Comparison of ENCODE assay signal across 8 cellular contexts in the genomic region with DNA sequence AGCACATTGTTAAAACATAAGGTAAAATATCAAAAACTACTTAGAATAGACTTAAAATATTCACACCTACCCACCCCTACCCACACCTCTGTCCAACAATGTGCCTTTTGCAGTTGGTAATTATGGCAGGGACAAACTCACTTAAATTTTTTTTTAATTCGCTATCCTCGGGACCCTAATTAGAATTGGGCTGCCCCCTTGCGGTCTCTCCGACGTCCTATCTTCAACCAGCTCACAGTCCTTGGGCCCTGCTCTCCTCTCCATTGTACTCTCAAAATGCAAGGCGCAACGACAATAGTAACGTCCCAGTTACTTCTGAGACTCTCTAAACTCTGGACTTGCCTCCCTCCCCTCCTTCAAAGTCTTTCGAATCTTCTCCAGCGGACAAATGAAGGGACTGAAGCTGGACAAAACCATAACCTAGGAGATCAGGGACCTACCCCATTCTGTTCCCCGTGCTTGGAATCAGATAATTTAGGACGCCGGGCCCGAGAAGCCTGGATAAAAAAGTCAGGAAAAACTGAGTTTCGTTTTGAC. TPM values are rescaled to one million over a fixed set of nuclear protein-coding genes. Genes with fewer than 3 reads are reported as not detected.
A peak's percentile ranks its signal among the peaks of the same experiment; 100 is the strongest.
DNase-seq lines count a peak whose midpoint lies in the region; ATAC-seq, FAIRE-seq and TF ChIP-seq lines count a peak whose summit lies in the region.

No MANE protein-coding gene starts in this region.

- no peaks in the 10 kb centered on the region for H3K79me2 ChIP-seq in keratinocyte (ENCODE audit: control insufficient read depth, insufficient read depth, low read length)

- H3K9me3 ChIP-seq in keratinocyte (ENCODE audit: control insufficient read depth, low read depth, low read length) (no peaks in the 10 kb centered on the region), spleen (no peaks in the 10 kb centered on the region)

- peak overlapping the region; percentile 93 for H3K4me2 ChIP-seq in keratinocyte (ENCODE audit: control insufficient read depth, extremely low read depth, insufficient read depth, low read depth, low read length)

- intact Hi-C loops in spleen (cut with DNase I; ENCODE audit: low total_unique reads): no loop called here

- FAIRE-seq in keratinocyte (lab: Jason Lieb, UNC) (peak; percentile 20), frontal cortex (lab: Jason Lieb, UNC) (no peak)

- no peaks in the 10 kb centered on the region for H3K27me3 ChIP-seq in keratinocyte (ENCODE audit: control insufficient read depth, extremely low read depth, insufficient read depth, low read length)
- H3K27me3 ChIP-seq in spleen (replicated peaks in 1 of 7): peaks cover 0 to 12% (median 0%) of the 10 kb centered on the region in 7 donors

- peak overlapping the region; percentile 42 to 77 (median 63) for H3K4me3 ChIP-seq in keratinocyte (ENCODE audit: control insufficient read depth in 2 of 3, extremely low read depth in 1 of 3, insufficient read depth in 2 of 3, low read depth in 1 of 3, low read length in 3 of 3)
- H3K4me3 ChIP-seq in spleen: peak overlapping the region; percentile 32 to 77 (median 54)

- no peaks in the 10 kb centered on the region for H4K20me1 ChIP-seq in keratinocyte (ENCODE audit: control insufficient read depth, extremely low read depth, insufficient read depth, low read length)

- TF ChIP-seq CTCF in keratinocyte (optimal IDR thresholded peaks at IDR 0.05 in 1 of 3, IDR thresholded peaks at IDR 0.05 in 1 of 3, conservative IDR thresholded peaks at IDR 0.05 in 1 of 3; ENCODE audit: extremely low read depth in 1 of 3, insufficient read depth in 2 of 3, low read length in 3 of 3) (peak; percentile 67 to 76 (median 68)), spleen (IDR thresholded peaks at IDR 0.05 in 8 of 11, conservative IDR thresholded peaks at IDR 0.05 in 3 of 11) (peak; percentile 49 to 82 (median 69))

- peak overlapping the region; percentile 90 for H3K9ac ChIP-seq in keratinocyte (ENCODE audit: control insufficient read depth, extremely low read depth, insufficient read depth, low read length)

- H3K9me1 ChIP-seq in keratinocyte (ENCODE audit: control insufficient read depth, extremely low read depth, insufficient read depth, low read length): no peaks in the 10 kb centered on the region

- no peak for TF ChIP-seq POLR2A in spleen (IDR thresholded peaks at IDR 0.05)

- H3K27ac ChIP-seq in caudate nucleus (ENCODE audit: low read depth, low read length) (peak overlapping the region; percentile 97), keratinocyte (ENCODE audit: control insufficient read depth, insufficient read depth, low read length) (peak overlapping the region; percentile 91), spleen (peak overlapping the region; percentile 41 to 77 (median 70))

- no peak for ATAC-seq in HG03135 (IDR thresholded peaks at IDR 0.05; ENCODE audit: unreplicated experiment)

- H2AFZ ChIP-seq in keratinocyte (ENCODE audit: control insufficient read depth, low read length): peak overlapping the region; percentile 86

- 3 to 5% (median 4%) methylated on average over 15 of the region's 15 CpGs for WGBS in spleen, 5 donors

- peak; percentile 28 for DNase-seq in GM04503 (ENCODE audit: low read depth)
- DNase-seq in NCI-H187 treated with DMSO at 0.1 percent for 48 hours (lab: John Stamatoyannopoulos, UW): peak; percentile 83
- peak; percentile 54 for DNase-seq in UCSD-AML1 (lab: John Stamatoyannopoulos, UW; ENCODE audit: unreplicated experiment)
- DNase-seq in caudate nucleus (lab: John Stamatoyannopoulos, UW): peak in 54 of 61 donors; percentile 11 to 80 (median 54)
- DNase-seq in keratinocyte (ENCODE audit: low read depth, low spot score): no peak
- DNase-seq in spleen: peak; percentile 84
- no peak for DNase-seq in frontal cortex (ENCODE audit: low spot score in 2 of 2)

- H3K4me1 ChIP-seq in keratinocyte (ENCODE audit: control insufficient read depth, extremely low read depth, insufficient read depth, low read length): peaks cover 18% of the 10 kb centered on the region
- H3K4me1 ChIP-seq in spleen: peaks cover 4 to 30% (median 24%) of the 10 kb centered on the region in 6 donors

- dilution Hi-C loops in keratinocyte (cut with MboI; ENCODE audit: extremely low pct_ligation_motif_present, low sequenced_read_pairs): no loop called here

- H3K36me3 ChIP-seq in keratinocyte (ENCODE audit: control insufficient read depth in 2 of 2, extremely low read depth in 1 of 2, insufficient read depth in 2 of 2, low read length in 2 of 2): peaks cover 2 to 7% of the 10 kb centered on the region in 2 experiments
- peaks cover 0 to 24% (median 0%) of the 10 kb centered on the region in 6 donors for H3K36me3 ChIP-seq in spleen

RNA-seq across cellular contexts. Expression of a gene that starts 1.1 kb away (rescaled TPM):
- 14.5 to 15.6 TPM (median 15.0 TPM) in 3 replicates for polyA plus RNA-seq in keratinocyte
- polyA plus RNA-seq in keratinocyte (2011; ENCODE audit: low read depth): 27.9 TPM
- 8.9 and 10.7 TPM in 2 replicates for polyA plus RNA-seq in keratinocyte (2011; cell fraction: cytosol; rRNA removed)
- 26.5 and 29.7 TPM in 2 replicates for polyA plus RNA-seq in keratinocyte (2011; cell fraction: nucleus; rRNA removed)
- polyA plus RNA-seq in keratinocyte (2012; ENCODE audit: low replicate concordance): 7.3 and 35.5 TPM in 2 replicates
- 11.9 to 18.1 TPM (median 16.5 TPM) in 3 replicates for polyA minus RNA-seq in keratinocyte
- 5.2 TPM for polyA minus RNA-seq in keratinocyte (2011; cell fraction: cytosol; rRNA and poly(A)+ RNA removed)
- 4.9 and 6.9 TPM in 2 replicates for polyA minus RNA-seq in keratinocyte (2011; cell fraction: nucleus; rRNA and poly(A)+ RNA removed)
- 1 to 10 TPM in 5 of 7 donors, under 1 TPM in 1, not detected in 1; 0.97 to 3.9 (median 2.9) TPM for total RNA-seq in spleen
- 1 to 10 TPM in 2 of 3 donors, under 1 TPM in 1; 0.83 to 1.5 (median 1.3) TPM for polyA plus RNA-seq in spleen
- 2.0 TPM for total RNA-seq in frontal cortex

RNA-seq across cellular contexts. Expression of a gene that starts 8.7 kb away (rescaled TPM):
- polyA plus RNA-seq in keratinocyte (0.94 to 2.0 TPM (median 1.4 TPM) in 3 replicates), spleen (10 to 100 TPM; 23.4 to 46.7 (median 37.4) TPM)
- 13.5 TPM for polyA plus RNA-seq in keratinocyte (2011; ENCODE audit: low read depth)
- polyA plus RNA-seq in keratinocyte (2011; cell fraction: cytosol; rRNA removed): 1.1 and 1.4 TPM in 2 replicates
- 3.9 and 6.3 TPM in 2 replicates for polyA plus RNA-seq in keratinocyte (2011; cell fraction: nucleus; rRNA removed)
- polyA plus RNA-seq in keratinocyte (2012; ENCODE audit: low replicate concordance): 1.3 and 7.0 TPM in 2 replicates
- 0.99 to 1.9 TPM in 2 of 3 replicates, not detected in the other for polyA minus RNA-seq in keratinocyte
- polyA minus RNA-seq in keratinocyte (2011; cell fraction: cytosol; rRNA and poly(A)+ RNA removed): not detected
- polyA minus RNA-seq in keratinocyte (2011; cell fraction: nucleus; rRNA and poly(A)+ RNA removed): 0.74 and 1.3 TPM in 2 replicates
- total RNA-seq in spleen (10 to 100 TPM; 15.1 to 42.8 (median 28.7) TPM), frontal cortex (9.4 TPM)

RNA-seq across cellular contexts. Expression of a gene that starts 12.4 kb away (rescaled TPM):
- 82.5 to 159 TPM (median 149 TPM) in 3 replicates for polyA plus RNA-seq in keratinocyte
- 109 TPM for polyA plus RNA-seq in keratinocyte (2011; ENCODE audit: low read depth)
- polyA plus RNA-seq in keratinocyte (2011; cell fraction: cytosol; rRNA removed): 84.0 and 99.5 TPM in 2 replicates
- polyA plus RNA-seq in keratinocyte (2011; cell fraction: nucleus; rRNA removed): 99.7 and 104 TPM in 2 replicates
- polyA plus RNA-seq in keratinocyte (2012; ENCODE audit: low replicate concordance): 79.4 and 106 TPM in 2 replicates
- polyA minus RNA-seq in keratinocyte: 10.4 to 25.6 TPM (median 21.6 TPM) in 3 replicates
- polyA minus RNA-seq in keratinocyte (2011; cell fraction: cytosol; rRNA and poly(A)+ RNA removed): 28.2 TPM
- 7.7 and 11.6 TPM in 2 replicates for polyA minus RNA-seq in keratinocyte (2011; cell fraction: nucleus; rRNA and poly(A)+ RNA removed)
- total RNA-seq in spleen: 10 to 100 TPM; 39.3 to 49.4 (median 43.7) TPM
- polyA plus RNA-seq in spleen: 100 to 1,000 TPM in 2 of 3 donors, 10 to 100 TPM in 1; 88.9 to 116 (median 112) TPM
- 84.0 TPM for total RNA-seq in frontal cortex

RNA-seq across cellular contexts. Expression of a gene that starts 12.5 kb away (rescaled TPM):
- polyA plus RNA-seq in keratinocyte: 149 to 174 TPM (median 151 TPM) in 3 replicates
- polyA plus RNA-seq in keratinocyte (2011; ENCODE audit: low read depth): 20.1 TPM
- 144 and 146 TPM in 2 replicates for polyA plus RNA-seq in keratinocyte (2011; cell fraction: cytosol; rRNA removed)
- polyA plus RNA-seq in keratinocyte (2011; cell fraction: nucleus; rRNA removed): 125 and 141 TPM in 2 replicates
- 101 and 107 TPM in 2 replicates for polyA plus RNA-seq in keratinocyte (2012; ENCODE audit: low replicate concordance)
- 155 to 195 TPM (median 163 TPM) in 3 replicates for polyA minus RNA-seq in keratinocyte
- polyA minus RNA-seq in keratinocyte (2011; cell fraction: cytosol; rRNA and poly(A)+ RNA removed): 147 TPM
- 44.3 and 54.5 TPM in 2 replicates for polyA minus RNA-seq in keratinocyte (2011; cell fraction: nucleus; rRNA and poly(A)+ RNA removed)
- 100 to 1,000 TPM; 116 to 170 (median 135) TPM for total RNA-seq in spleen
- polyA plus RNA-seq in spleen: 100 to 1,000 TPM in 1 of 3 donors, 10 to 100 TPM in 2; 72.0 to 186 (median 87.3) TPM
- 83.2 TPM for total RNA-seq in frontal cortex

RNA-seq across cellular contexts. Expression of a gene that starts 23.7 kb away (rescaled TPM):
- 0.24 to 0.59 TPM (median 0.28 TPM) in 3 replicates for polyA plus RNA-seq in keratinocyte
- polyA plus RNA-seq in keratinocyte (2011; ENCODE audit: low read depth): not detected
- polyA plus RNA-seq in keratinocyte (2011; cell fraction: cytosol; rRNA removed): 0.52 and 0.55 TPM in 2 replicates
- polyA plus RNA-seq in keratinocyte (2011; cell fraction: nucleus; rRNA removed): 0.15 and 0.16 TPM in 2 replicates
- 0.54 and 0.71 TPM in 2 replicates for polyA plus RNA-seq in keratinocyte (2012; ENCODE audit: low replicate concordance)
- 0.16 to 0.64 TPM in 2 of 3 replicates, not detected in the other for polyA minus RNA-seq in keratinocyte
- not detected for polyA minus RNA-seq in keratinocyte (2011; cell fraction: cytosol; rRNA and poly(A)+ RNA removed)
- not detected in 2 replicates for polyA minus RNA-seq in keratinocyte (2011; cell fraction: nucleus; rRNA and poly(A)+ RNA removed)
- not detected for total RNA-seq in spleen
- not detected for polyA plus RNA-seq in spleen
- total RNA-seq in frontal cortex: 0.41 TPM

Comparison
In these comparisons a context has a peak if more than half of its experiments do, and no peak if none do; other contexts are left out.
1. DNase-seq: peak in GM04503 (single experiment), NCI-H187 treated with DMSO at 0.1 percent for 48 hours (single experiment), UCSD-AML1 (single experiment), caudate nucleus (54 of 61) and spleen (single experiment); none in keratinocyte (single experiment) and frontal cortex (0 of 2).
2. Peak in every context shown above with its lines, with median percentiles within 50 percentile points of each other: H3K27ac ChIP-seq.